ENCODE assay signal across 17 cellular contexts in the genomic region with DNA sequence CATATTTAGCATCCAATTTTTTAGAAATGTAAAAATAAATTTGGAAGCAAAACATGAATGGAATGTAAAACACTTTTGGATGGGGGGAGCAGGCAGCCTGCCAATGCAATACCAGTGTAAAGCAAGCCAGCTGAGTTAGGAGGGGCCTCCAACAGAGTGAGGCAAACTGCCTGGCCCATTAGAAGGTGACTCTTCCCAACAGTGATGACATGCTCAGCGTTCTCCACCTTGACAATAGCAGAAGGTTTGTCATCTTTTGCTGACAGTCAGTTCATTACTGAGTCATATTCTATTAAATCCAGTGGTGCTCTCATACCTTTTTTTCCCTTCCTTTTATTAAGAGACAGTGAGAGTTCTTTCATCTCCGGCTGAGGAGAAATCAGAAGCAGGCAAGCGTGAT. TPM values are rescaled to one million over a fixed set of nuclear protein-coding genes. Genes with fewer than 3 reads are reported as not detected.
DNase-seq lines count a peak whose midpoint lies in the region; ATAC-seq, FAIRE-seq and TF ChIP-seq lines count a peak whose summit lies in the region.
"Had no signal": no experiment of that assay in that cellular context is flagged by ENCODE, and none has a peak within 500 bp of the region (broad histone marks: within the 10 kb centered on the region; RNA-seq: fewer than 3 reads in every experiment).

No MANE protein-coding gene starts in this region.

- H3K79me2 ChIP-seq in keratinocyte (ENCODE audit: control insufficient read depth, insufficient read depth, low read length): no peaks in the 10 kb centered on the region

- no peak overlapping the region for H3K4me2 ChIP-seq in keratinocyte (ENCODE audit: control insufficient read depth, extremely low read depth, insufficient read depth, low read depth, low read length)

- H3K9ac ChIP-seq in adipocyte (ENCODE audit: low read length) (no peak overlapping the region), keratinocyte (ENCODE audit: control insufficient read depth, extremely low read depth, insufficient read depth, low read length) (no peak overlapping the region)

- 50 to 59% methylated on average over 3 of the region's 3 CpGs for WGBS in lower leg skin, 2 donors
- 22 to 33% methylated on average over 3 of the region's 3 CpGs for WGBS in gastroesophageal sphincter (ENCODE audit: low coverage in 1 of 2), 2 donors

- no peaks in the 10 kb centered on the region for H4K20me1 ChIP-seq in keratinocyte (ENCODE audit: control insufficient read depth, extremely low read depth, insufficient read depth, low read length)

- H3K9me1 ChIP-seq in keratinocyte (ENCODE audit: control insufficient read depth, extremely low read depth, insufficient read depth, low read length): no peaks in the 10 kb centered on the region

- DNase-seq in AG10803 (ENCODE audit: low read depth): peak; percentile 65
- DNase-seq in HT1080 (ENCODE audit: low read depth): peak; percentile 22
- peak; percentile 59 for DNase-seq in adipocyte (ENCODE audit: low read depth)
- no peak for DNase-seq in keratinocyte (ENCODE audit: low read depth, low spot score)
- DNase-seq in lower leg skin (ENCODE audit: low spot score in 2 of 2): no peak
- DNase-seq in KG1 (lab: John Stamatoyannopoulos, UW): no peak
- no peak for DNase-seq in activated CD4-positive, alpha-beta T cell treated with anti-CD3 and anti-CD28 coated beads for 48 hours
- DNase-seq: BE2C; body of pancreas; DMS53; effector memory CD8-positive, alpha-beta T cell; glutamatergic neuron; kidney; NCI-H748 treated with DMSO at 0.1 percent for 48 hours; T-helper 9 cell; thyroid gland had no signal

- H3K27me3 ChIP-seq in adipocyte (replicated peaks; ENCODE audit: control insufficient read depth, insufficient read depth, low read length): no peaks in the 10 kb centered on the region
- no peaks in the 10 kb centered on the region for H3K27me3 ChIP-seq in keratinocyte (ENCODE audit: control insufficient read depth, extremely low read depth, insufficient read depth, low read length)
- H3K27me3 ChIP-seq in gastroesophageal sphincter: no peaks in the 10 kb centered on the region
- H3K27me3 ChIP-seq: BE2C, body of pancreas, thyroid gland had no signal

- peaks cover 17% of the 10 kb centered on the region for H3K4me1 ChIP-seq in adipocyte (ENCODE audit: control insufficient read depth, insufficient read depth, low read length)
- H3K4me1 ChIP-seq in keratinocyte (ENCODE audit: control insufficient read depth, extremely low read depth, insufficient read depth, low read length): peaks cover 6% of the 10 kb centered on the region
- no peaks in the 10 kb centered on the region for H3K4me1 ChIP-seq in gastroesophageal sphincter
- H3K4me1 ChIP-seq: body of pancreas, thyroid gland had no signal

- H3K4me3 ChIP-seq in AG10803 (ENCODE audit: low read length) (no peak overlapping the region), adipocyte (ENCODE audit: low read length) (no peak overlapping the region), keratinocyte (ENCODE audit: control insufficient read depth in 2 of 3, extremely low read depth in 1 of 3, insufficient read depth in 2 of 3, low read depth in 1 of 3, low read length in 3 of 3) (no peak overlapping the region), lower leg skin (ENCODE audit: low read depth, poor library complexity, severe bottlenecking) (no peak overlapping the region), gastroesophageal sphincter (no peak overlapping the region)
- H3K4me3 ChIP-seq: body of pancreas, thyroid gland had no signal

- dilution Hi-C loops in keratinocyte (cut with MboI; ENCODE audit: extremely low pct_ligation_motif_present, low sequenced_read_pairs): loop anchor here (25.0 kb wide), 1 partner anchor 216 kb away; no protein-coding TSS in a partner anchor

- intact Hi-C loops in lower leg skin (cut with DNase I; ENCODE audit: low total_unique reads): no loop called here

- no peak for TF ChIP-seq POLR2A in lower leg skin (IDR thresholded peaks at IDR 0.05)
- TF ChIP-seq POLR2A in gastroesophageal sphincter (IDR thresholded peaks at IDR 0.05): no peak

- no peak overlapping the region for H3K27ac ChIP-seq in keratinocyte (ENCODE audit: control insufficient read depth, insufficient read depth, low read length)
- H3K27ac ChIP-seq in gastroesophageal sphincter: no peak overlapping the region
- H3K27ac ChIP-seq: body of pancreas, thyroid gland had no signal

- TF ChIP-seq CTCF in AG10803 (conservative IDR thresholded peaks at IDR 0.05; ENCODE audit: low read length) (no peak), keratinocyte (optimal IDR thresholded peaks at IDR 0.05 in 1 of 3, IDR thresholded peaks at IDR 0.05 in 1 of 3, conservative IDR thresholded peaks at IDR 0.05 in 1 of 3; ENCODE audit: extremely low read depth in 1 of 3, insufficient read depth in 2 of 3, low read length in 3 of 3) (no peak), lower leg skin (IDR thresholded peaks at IDR 0.05) (no peak), gastroesophageal sphincter (IDR thresholded peaks at IDR 0.05) (no peak)

- H3K36me3 ChIP-seq in adipocyte (ENCODE audit: control insufficient read depth, insufficient read depth, low read length, severe bottlenecking) (no peaks in the 10 kb centered on the region), keratinocyte (ENCODE audit: control insufficient read depth in 2 of 2, extremely low read depth in 1 of 2, insufficient read depth in 2 of 2, low read length in 2 of 2) (no peaks in the 10 kb centered on the region), gastroesophageal sphincter (no peaks in the 10 kb centered on the region)
- H3K36me3 ChIP-seq: BE2C, thyroid gland had no signal

- H3K9me3 ChIP-seq in adipocyte (ENCODE audit: control insufficient read depth, low read length) (no peaks in the 10 kb centered on the region), keratinocyte (ENCODE audit: control insufficient read depth, low read depth, low read length) (no peaks in the 10 kb centered on the region), gastroesophageal sphincter (no peaks in the 10 kb centered on the region)
- H3K9me3 ChIP-seq: BE2C, body of pancreas, thyroid gland had no signal

- no peak for ATAC-seq in gastroesophageal sphincter
- ATAC-seq: body of pancreas; effector memory CD8-positive, alpha-beta T cell had no signal

- FAIRE-seq in keratinocyte (lab: Jason Lieb, UNC): peak; percentile 26
- FAIRE-seq: kidney had no signal

- H2AFZ ChIP-seq in keratinocyte (ENCODE audit: control insufficient read depth, low read length): no peak overlapping the region

- no peak for TF ChIP-seq EP300 in gastroesophageal sphincter (IDR thresholded peaks at IDR 0.05)

RNA-seq across cellular contexts. Expression of a gene that starts 19.4 kb away (rescaled TPM):
- total RNA-seq in HT1080 (2014; rRNA removed; shearing (Covaris generic)): 48.0 and 50.1 TPM in 2 replicates
- polyA plus RNA-seq in HT1080 (2015; cell fraction: cytosol; rRNA removed): 15.5 and 22.1 TPM in 2 replicates
- polyA plus RNA-seq in HT1080 (2015; cell fraction: nucleus; rRNA removed): 22.7 and 34.6 TPM in 2 replicates
- polyA plus RNA-seq in keratinocyte: 0.84 to 6.5 TPM (median 5.4 TPM) in 3 replicates
- 0.15 TPM for polyA plus RNA-seq in keratinocyte (2011; ENCODE audit: low read depth)
- polyA plus RNA-seq in keratinocyte (2011; cell fraction: cytosol; rRNA removed): 1.2 and 2.0 TPM in 2 replicates
- 1.1 and 1.2 TPM in 2 replicates for polyA plus RNA-seq in keratinocyte (2011; cell fraction: nucleus; rRNA removed)
- 0.18 and 5.8 TPM in 2 replicates for polyA plus RNA-seq in keratinocyte (2012; ENCODE audit: low replicate concordance)
- polyA minus RNA-seq in keratinocyte: 1.4 to 9.7 TPM (median 2.6 TPM) in 3 replicates
- 4.2 TPM for polyA minus RNA-seq in keratinocyte (2011; cell fraction: cytosol; rRNA and poly(A)+ RNA removed)
- 1.8 and 3.0 TPM in 2 replicates for polyA minus RNA-seq in keratinocyte (2011; cell fraction: nucleus; rRNA and poly(A)+ RNA removed)
- 1 to 10 TPM in 1 of 4 donors, under 1 TPM in 1, not detected in 2; 0.52 to 1.2 TPM for total RNA-seq in lower leg skin
- under 1 TPM in 1 of 4 donors, not detected in 3; 0.30 TPM for total RNA-seq in gastroesophageal sphincter
- total RNA-seq: body of pancreas had no signal

Comparison
In these comparisons a context has a peak if more than half of its experiments do, and no peak if none do; other contexts are left out.
1. DNase-seq: peak in AG10803 (single experiment), HT1080 (single experiment) and adipocyte (single experiment); none in keratinocyte (single experiment), lower leg skin (0 of 2), KG1 (single experiment) and activated CD4-positive, alpha-beta T cell treated with anti-CD3 and anti-CD28 coated beads for 48 hours (single experiment).
2. RNA of a gene that starts 19.4 kb away (total RNA-seq): 48.0 to 50.1 TPM in HT1080; 0.52 to 1.2 TPM in lower leg skin and 0.30 TPM in gastroesophageal sphincter; every median in the first group is over 10 times any median in the second.